In the genomic region with DNA sequence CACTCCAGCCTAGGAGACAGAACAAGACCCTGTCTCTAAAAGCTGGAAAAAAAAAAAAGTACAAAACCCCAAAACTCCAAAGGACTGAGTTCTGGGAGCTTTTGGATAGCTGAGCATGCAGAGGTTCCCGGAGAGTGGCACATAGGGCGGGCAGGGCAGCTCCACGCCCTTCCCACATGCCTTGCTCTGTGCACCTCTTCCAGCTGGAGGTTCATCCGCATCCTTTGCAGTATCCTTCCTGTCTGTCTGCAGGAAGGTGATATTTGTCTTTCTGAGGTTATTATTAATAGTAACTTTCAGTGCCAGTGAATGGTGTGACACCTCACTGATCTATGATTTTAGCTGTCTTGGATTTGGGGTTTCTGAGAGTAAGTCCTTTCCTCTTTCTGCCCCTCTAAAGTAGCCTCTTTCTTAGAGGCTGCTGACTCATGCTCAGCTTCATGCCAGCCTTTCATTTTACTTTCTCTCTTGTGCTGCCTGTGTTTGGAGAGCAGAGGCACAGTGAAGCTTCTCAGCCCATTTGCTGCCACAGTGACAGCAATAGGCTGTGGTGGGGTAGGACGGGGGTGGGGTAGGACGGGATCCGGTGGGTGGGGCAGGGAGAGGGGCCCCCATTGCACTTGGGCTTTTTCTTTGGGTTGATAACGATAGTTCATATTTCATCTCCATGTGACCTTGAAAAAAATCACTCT, we compare ENCODE assay signal across 8 cellular contexts.
DNase-seq lines count a peak whose midpoint lies in the region; ATAC-seq and TF ChIP-seq lines count a peak whose summit lies in the region.

No MANE protein-coding gene starts in this region.

- no peak overlapping the region for H3K27ac ChIP-seq in CD8-positive, alpha-beta memory T cell (ENCODE audit: low read depth, low read length)

- H3K36me3 ChIP-seq in CD8-positive, alpha-beta memory T cell (ENCODE audit: insufficient read depth, low read length): peaks cover 5% of the 10 kb centered on the region
- H3K36me3 ChIP-seq in mucosa of descending colon (ENCODE audit: low read depth): no peaks in the 10 kb centered on the region

- H3K9me3 ChIP-seq in CD8-positive, alpha-beta memory T cell (ENCODE audit: low read length): no peaks in the 10 kb centered on the region
- no peaks in the 10 kb centered on the region for H3K9me3 ChIP-seq in mucosa of descending colon

- peaks cover 0 to 23% (median 3%) of the 10 kb centered on the region in 3 donors for H3K36me3 Mint-ChIP-seq in CD8-positive, alpha-beta memory T cell
- no peaks in the 10 kb centered on the region for H3K36me3 Mint-ChIP-seq in activated naive CD8-positive, alpha-beta T cell treated with anti-CD3 and anti-CD28 coated beads, Interleukin-2, amount 50 U/mL, for 24 hours (ENCODE audit: low read depth)

- H3K4me3 Mint-ChIP-seq in CD8-positive, alpha-beta memory T cell: peak overlapping the region in 1 of 7 donors; percentile 4
- no peak overlapping the region for H3K4me3 Mint-ChIP-seq in activated naive CD8-positive, alpha-beta T cell treated with anti-CD3 and anti-CD28 coated beads, Interleukin-2, amount 50 U/mL, for 24 hours

- intact Hi-C loops in mucosa of descending colon (cut with DNase I, micrococcal nuclease): no loop called here

- H3K4me1 ChIP-seq in CD8-positive, alpha-beta memory T cell (ENCODE audit: insufficient read depth, low read length): peaks cover 82% of the 10 kb centered on the region
- H3K4me1 ChIP-seq in mucosa of descending colon (ENCODE audit: low read depth): peaks cover 3% of the 10 kb centered on the region

- CTCF ChIA-PET in CD8-positive, alpha-beta memory T cell (lab: Charles Lee): interaction anchor here (1.0 to 1.7 kb wide), 5 partner anchors 27 to 102 kb away, joined by 3 to 7 read pairs (median 4); no protein-coding TSS in a partner anchor

- H3K9me3 Mint-ChIP-seq in CD8-positive, alpha-beta memory T cell: no peaks in the 10 kb centered on the region
- no peaks in the 10 kb centered on the region for H3K9me3 Mint-ChIP-seq in activated naive CD8-positive, alpha-beta T cell treated with anti-CD3 and anti-CD28 coated beads, Interleukin-2, amount 50 U/mL, for 24 hours

- TF ChIP-seq CTCF in mucosa of descending colon (IDR thresholded peaks at IDR 0.05): no peak

- POLR2A ChIA-PET in CD8-positive, alpha-beta memory T cell (lab: Charles Lee): no interaction called here

- H3K27ac Mint-ChIP-seq in CD8-positive, alpha-beta memory T cell: peak overlapping the region in 7 of 8 donors; percentile 26 to 96 (median 70)
- H3K27ac Mint-ChIP-seq in activated naive CD8-positive, alpha-beta T cell treated with anti-CD3 and anti-CD28 coated beads, Interleukin-2, amount 50 U/mL, for 24 hours: peak overlapping the region; percentile 62

- H3K4me3 ChIP-seq in CD8-positive, alpha-beta memory T cell (ENCODE audit: low read length): no peak overlapping the region
- no peak overlapping the region for H3K4me3 ChIP-seq in mucosa of descending colon

- no peaks in the 10 kb centered on the region for H3K27me3 Mint-ChIP-seq in CD8-positive, alpha-beta memory T cell
- no peaks in the 10 kb centered on the region for H3K27me3 Mint-ChIP-seq in activated naive CD8-positive, alpha-beta T cell treated with anti-CD3 and anti-CD28 coated beads, Interleukin-2, amount 50 U/mL, for 24 hours

- ATAC-seq in HG02610 (IDR thresholded peaks at IDR 0.05; ENCODE audit: unreplicated experiment): peak; percentile 43
- peak; percentile 58 for ATAC-seq in activated naive CD8-positive, alpha-beta T cell treated with anti-CD3 and anti-CD28 coated beads, Interleukin-2, amount 50 U/mL, for 24 hours
- peak; percentile 32 for ATAC-seq in mucosa of descending colon
- no peak for ATAC-seq in GM19324 (IDR thresholded peaks at IDR 0.05; ENCODE audit: low FRiP score, unreplicated experiment)
- no peak for ATAC-seq in GM19395 (IDR thresholded peaks at IDR 0.05; ENCODE audit: unreplicated experiment)

- H3K4me1 Mint-ChIP-seq in CD8-positive, alpha-beta memory T cell: peaks cover 80 to 89% (median 87%) of the 10 kb centered on the region in 3 donors
- H3K4me1 Mint-ChIP-seq in activated naive CD8-positive, alpha-beta T cell treated with anti-CD3 and anti-CD28 coated beads, Interleukin-2, amount 50 U/mL, for 24 hours: peaks cover 57% of the 10 kb centered on the region

- peak in 1 of 5 donors; percentile 46 for DNase-seq in CD8-positive, alpha-beta memory T cell
- no peak for DNase-seq in activated naive CD8-positive, alpha-beta T cell treated with anti-CD3 and anti-CD28 coated beads, Interleukin-2, amount 50 U/mL, for 24 hours
- no peak for DNase-seq in mucosa of descending colon
- DNase-seq in mesenteric fat pad (ENCODE audit: low spot score): no peak
- no peak for DNase-seq in RKO (ENCODE audit: low spot score)

- H3K27me3 ChIP-seq in CD8-positive, alpha-beta memory T cell (ENCODE audit: insufficient read depth, low read length, poor library complexity, severe bottlenecking): no peaks in the 10 kb centered on the region

Comparison
In these comparisons a context has a peak if more than half of its experiments do, and no peak if none do; other contexts are left out.
1. ATAC-seq: peak in HG02610 (single experiment), activated naive CD8-positive, alpha-beta T cell treated with anti-CD3 and anti-CD28 coated beads, Interleukin-2, amount 50 U/mL, for 24 hours (single experiment) and mucosa of descending colon (single experiment); none in GM19324 (single experiment) and GM19395 (single experiment).